ENCODE assay signal across 10 cellular contexts in the genomic region with DNA sequence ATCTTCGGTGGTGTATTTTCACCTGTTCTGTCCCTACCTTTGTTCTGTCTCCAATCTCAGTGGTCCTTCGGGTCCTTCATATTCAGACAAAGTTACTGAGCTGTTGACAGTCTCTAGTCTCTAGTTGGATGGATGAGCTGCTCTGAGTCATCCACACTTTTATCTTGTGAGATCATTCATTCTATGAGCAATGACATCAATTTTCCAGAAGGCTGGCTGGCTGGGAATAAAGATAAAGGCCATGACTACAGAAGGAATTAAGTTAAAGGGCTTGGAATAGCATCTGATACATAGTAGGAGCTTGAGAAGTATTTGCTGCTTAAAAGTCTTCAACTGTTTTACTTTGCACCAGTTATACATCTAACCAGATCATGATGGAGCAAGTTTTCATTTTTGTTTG. TPM values are rescaled to one million over a fixed set of nuclear protein-coding genes. Genes with fewer than 3 reads are reported as not detected.
DNase-seq lines count a peak whose midpoint lies in the region; ATAC-seq and TF ChIP-seq lines count a peak whose summit lies in the region.
"Had no signal": no experiment of that assay in that cellular context is flagged by ENCODE, and none has a peak within 500 bp of the region (broad histone marks: within the 10 kb centered on the region; RNA-seq: fewer than 3 reads in every experiment).

No MANE protein-coding gene starts in this region.

- H3K36me3 Mint-ChIP-seq in endothelial cell (ENCODE audit: low read depth, unreplicated experiment): no peaks in the 10 kb centered on the region

- no peak for TF ChIP-seq CTCF in endothelial cell (IDR thresholded peaks at IDR 0.05; ENCODE audit: unreplicated experiment)
- no peak for TF ChIP-seq CTCF in omental fat pad (IDR thresholded peaks at IDR 0.05)

- DNase-seq in Daoy (ENCODE audit: low read depth) (peak; percentile 80), M059J (ENCODE audit: low read depth) (peak; percentile 88), endothelial cell (ENCODE audit: low spot score) (no peak), omental fat pad (ENCODE audit: low spot score) (no peak), C1 segment of cervical spinal cord (lab: John Stamatoyannopoulos, UW) (no peak)
- no peak for DNase-seq in activated CD8-positive, alpha-beta memory T cell treated with anti-CD3 and anti-CD28 coated beads, Interleukin-2, amount 50 U/mL, for 48 hours
- no peak for DNase-seq in activated CD8-positive, alpha-beta memory T cell treated with anti-CD3 and anti-CD28 coated beads, Interleukin-2, amount 50 U/mL, for 4 hours
- DNase-seq: NCI-H2081, posterior cingulate gyrus had no signal

- ATAC-seq in omental fat pad (ENCODE audit: low FRiP score): peak; percentile 77
- no peak for ATAC-seq in HG02571 (IDR thresholded peaks at IDR 0.05; ENCODE audit: unreplicated experiment)

- H3K4me3 Mint-ChIP-seq in endothelial cell (ENCODE audit: unreplicated experiment): no peak overlapping the region

- peaks cover 2% of the 10 kb centered on the region for H3K27me3 Mint-ChIP-seq in endothelial cell (ENCODE audit: unreplicated experiment)

- H3K4me1 Mint-ChIP-seq in endothelial cell (ENCODE audit: unreplicated experiment): peaks cover 15% of the 10 kb centered on the region

- no peaks in the 10 kb centered on the region for H3K9me3 Mint-ChIP-seq in endothelial cell (ENCODE audit: unreplicated experiment)

- H3K27ac Mint-ChIP-seq in endothelial cell (ENCODE audit: unreplicated experiment): peak overlapping the region; percentile 2

RNA-seq across cellular contexts. Expression of gene SLC39A10, which starts 43.1 kb away (rescaled TPM):
- total RNA-seq in Daoy (2014; rRNA removed; shearing (Covaris generic)): 12.3 and 14.4 TPM in 2 replicates
- 18.3 and 25.3 TPM in 2 replicates for total RNA-seq in M059J (2014; rRNA removed; shearing (Covaris generic))
- total RNA-seq in endothelial cell (ENCODE audit: unreplicated experiment) (62.0 TPM), omental fat pad (10 to 100 TPM; 12.5 to 29.3 (median 16.5) TPM)

Comparison
In these comparisons a context has a peak if more than half of its experiments do, and no peak if none do; other contexts are left out.
1. DNase-seq: peak in Daoy (single experiment) and M059J (single experiment); none in endothelial cell (single experiment), omental fat pad (single experiment), activated CD8-positive, alpha-beta memory T cell treated with anti-CD3 and anti-CD28 coated beads, Interleukin-2, amount 50 U/mL, for 48 hours (single experiment), activated CD8-positive, alpha-beta memory T cell treated with anti-CD3 and anti-CD28 coated beads, Interleukin-2, amount 50 U/mL, for 4 hours (single experiment) and C1 segment of cervical spinal cord (0 of 14).